6 cellular contexts compared by ENCODE assay signal in genomic region chr6:68743099-68743498, GRCh38.
"Had no signal": no experiment of that assay in that cellular context is flagged by ENCODE, and none has a peak within 500 bp of the region (broad histone marks: within the 10 kb centered on the region; RNA-seq: fewer than 3 reads in every experiment).

No MANE protein-coding gene starts in this region.

- H3K27ac ChIP-seq: GM23248, KMS-11 had no signal

- H3K4me2 ChIP-seq: KMS-11 had no signal

- H3K9me3 Mint-ChIP-seq: H9 had no signal

- DNase-seq: GM23248, H9, HCEC 1CT, IMR-90, KBM-7 had no signal

- H3K4me3 ChIP-seq: GM23248 had no signal

- H3K27ac Mint-ChIP-seq: H9 had no signal

- H3K4me3 Mint-ChIP-seq: H9 had no signal

- H3K4me1 Mint-ChIP-seq: H9 had no signal

- H2AFZ ChIP-seq: GM23248 had no signal
